In genomic region chr16:50778284-50779163, GRCh38 we compare ENCODE assay signal across 22 cellular contexts. TPM values are rescaled to one million over a fixed set of nuclear protein-coding genes. Genes with fewer than 3 reads are reported as not detected.
DNase-seq lines count a peak whose midpoint lies in the region; ATAC-seq and TF ChIP-seq lines count a peak whose summit lies in the region.
"Had no signal": no experiment of that assay in that cellular context is flagged by ENCODE, and none has a peak within 500 bp of the region (broad histone marks: within the 10 kb centered on the region; RNA-seq: fewer than 3 reads in every experiment).

No MANE protein-coding gene starts in this region.

- peaks cover 44% of the 10 kb centered on the region for H3K36me3 Mint-ChIP-seq in activated naive CD8-positive, alpha-beta T cell treated with anti-CD3 and anti-CD28 coated beads, Interleukin-2, amount 50 U/mL, for 24 hours (ENCODE audit: low read depth)
- H3K36me3 Mint-ChIP-seq in progenitor cell of endocrine pancreas (ENCODE audit: insufficient read depth), result peaks cover 17% of the 10 kb centered on the region

- H3K4me3 Mint-ChIP-seq in activated naive CD8-positive, alpha-beta T cell treated with anti-CD3 and anti-CD28 coated beads, Interleukin-2, amount 50 U/mL, for 24 hours, result no peak overlapping the region
- H3K4me3 Mint-ChIP-seq in progenitor cell of endocrine pancreas (ENCODE audit: low read depth), result no peak overlapping the region
- H3K4me3 Mint-ChIP-seq: GM23338 had no signal

- H3K27ac Mint-ChIP-seq in activated naive CD8-positive, alpha-beta T cell treated with anti-CD3 and anti-CD28 coated beads, Interleukin-2, amount 50 U/mL, for 24 hours, result peak overlapping the region; percentile 13
- H3K27ac Mint-ChIP-seq in progenitor cell of endocrine pancreas, result peak overlapping the region; percentile 47
- H3K27ac Mint-ChIP-seq: GM23338 had no signal

- peaks cover 49% of the 10 kb centered on the region for H3K4me1 Mint-ChIP-seq in activated naive CD8-positive, alpha-beta T cell treated with anti-CD3 and anti-CD28 coated beads, Interleukin-2, amount 50 U/mL, for 24 hours
- H3K4me1 Mint-ChIP-seq in progenitor cell of endocrine pancreas (ENCODE audit: low read depth), result peaks cover 12% of the 10 kb centered on the region
- H3K4me1 Mint-ChIP-seq: GM23338 had no signal

- TF ChIP-seq CTCF in progenitor cell of endocrine pancreas (IDR thresholded peaks at IDR 0.05; ENCODE audit: unreplicated experiment), result no peak
- TF ChIP-seq CTCF in upper lobe of left lung (IDR thresholded peaks at IDR 0.05), result no peak

- H3K36me3 ChIP-seq in upper lobe of left lung, result peaks cover 0 to 61% (median 19%) of the 10 kb centered on the region in 4 donors
- H3K36me3 ChIP-seq: breast epithelium had no signal

- in situ Hi-C loops in G401 (cut with HindIII; ENCODE audit: low sequenced_read_pairs), result no loop called here

- TF ChIP-seq POLR2A in upper lobe of left lung (IDR thresholded peaks at IDR 0.05), result no peak

- no peak for DNase-seq in activated CD4-positive, CD25-positive, alpha-beta regulatory T cell (lab: John Stamatoyannopoulos, UW)
- DNase-seq in activated naive CD8-positive, alpha-beta T cell treated with anti-CD3 and anti-CD28 coated beads, Interleukin-2, amount 50 U/mL, for 24 hours, result no peak
- DNase-seq in progenitor cell of endocrine pancreas (ENCODE audit: low spot score, unreplicated experiment), result no peak
- no peak for DNase-seq in G401 (ENCODE audit: low spot score)
- DNase-seq in upper lobe of left lung, result no peak
- DNase-seq: 8988T; activated naive CD4-positive, alpha-beta T cell; DMS79 treated with DMSO at 0.1 percent for 48 hours; NCI-H1417 treated with DMSO at 0.1 percent for 48 hours; NCI-H2171 treated with DMSO at 0.1 percent for 48 hours; NCI-H748 treated with DMSO at 0.1 percent for 48 hours; PC-9; stimulated activated CD4-positive, alpha-beta T cell treated with anti-CD3 and anti-CD28 coated beads, Interleukin-4, amount 100 ng/mL, for 4 hours; transverse colon had no signal

- H3K9me3 Mint-ChIP-seq in activated naive CD8-positive, alpha-beta T cell treated with anti-CD3 and anti-CD28 coated beads, Interleukin-2, amount 50 U/mL, for 24 hours, result no peaks in the 10 kb centered on the region
- no peaks in the 10 kb centered on the region for H3K9me3 Mint-ChIP-seq in progenitor cell of endocrine pancreas (ENCODE audit: low read depth)
- H3K9me3 Mint-ChIP-seq: GM23338 had no signal

- no peaks in the 10 kb centered on the region for H3K9me3 ChIP-seq in upper lobe of left lung
- H3K9me3 ChIP-seq: BLaER1 treated with 17β-estradiol and CSF1 and Interleukin-3, amounts not matched to agents 10 nM and 100 nM; breast epithelium; transverse colon had no signal

- peaks cover 0 to 3% (median 0%) of the 10 kb centered on the region in 4 donors for H3K4me1 ChIP-seq in upper lobe of left lung
- H3K4me1 ChIP-seq: BLaER1 treated with 17β-estradiol and CSF1 and Interleukin-3, amounts not matched to agents 10 nM and 100 nM; breast epithelium had no signal

- no peak overlapping the region for H3K4me3 ChIP-seq in upper lobe of left lung
- H3K4me3 ChIP-seq: BLaER1 treated with 17β-estradiol and CSF1 and Interleukin-3, amounts not matched to agents 10 nM and 100 nM; breast epithelium; GM23338; hepatocyte; PC-9; SK-N-MC; transverse colon had no signal

- no peaks in the 10 kb centered on the region for H3K27me3 Mint-ChIP-seq in activated naive CD8-positive, alpha-beta T cell treated with anti-CD3 and anti-CD28 coated beads, Interleukin-2, amount 50 U/mL, for 24 hours
- H3K27me3 Mint-ChIP-seq in progenitor cell of endocrine pancreas, result no peaks in the 10 kb centered on the region

- peak; percentile 72 to 77 for ATAC-seq in activated CD4-positive, CD25-positive, alpha-beta regulatory T cell treated with anti-CD3 and anti-CD28 coated beads, Interleukin-2, amount 50 U/mL, for 24 hours
- ATAC-seq in GM21786 (IDR thresholded peaks at IDR 0.05; ENCODE audit: unreplicated experiment), result peak; percentile 52
- peak; percentile 84 for ATAC-seq in activated naive CD8-positive, alpha-beta T cell treated with anti-CD3 and anti-CD28 coated beads, Interleukin-2, amount 50 U/mL, for 24 hours
- no peak for ATAC-seq in upper lobe of left lung (ENCODE audit: low FRiP score in 2 of 2)
- ATAC-seq in HG03442 (IDR thresholded peaks at IDR 0.05; ENCODE audit: unreplicated experiment), result no peak
- ATAC-seq: GM23338 had no signal

- no peak overlapping the region for H3K27ac ChIP-seq in upper lobe of left lung
- H3K27ac ChIP-seq: BLaER1 treated with 17β-estradiol and CSF1 and Interleukin-3, amounts not matched to agents 10 nM and 100 nM; breast epithelium; hepatocyte; PC-9; SK-N-MC; transverse colon had no signal

- H3K27me3 ChIP-seq in upper lobe of left lung, result no peaks in the 10 kb centered on the region
- H3K27me3 ChIP-seq: BLaER1 treated with 17β-estradiol and CSF1 and Interleukin-3, amounts not matched to agents 10 nM and 100 nM; breast epithelium; hepatocyte; transverse colon had no signal

- TF ChIP-seq EP300 in upper lobe of left lung (IDR thresholded peaks at IDR 0.05), result no peak

- WGBS in upper lobe of left lung, 2 donors, result 26 to 50% methylated on average over 1 of the region's 1 CpG

RNA-seq across cellular contexts. Expression of gene CYLD, which starts 36.6 kb away (rescaled TPM):
- total RNA-seq in progenitor cell of endocrine pancreas (18.7 and 21.9 TPM in 2 replicates), upper lobe of left lung (10 to 100 TPM; 25.5 to 72.1 (median 46.1) TPM)
- 4.5 and 6.0 TPM in 2 replicates for total RNA-seq in G401 (2014; rRNA removed; shearing (Covaris generic))

Comparison
In these comparisons a context has a peak if more than half of its experiments do, and no peak if none do; other contexts are left out.
1. ATAC-seq: peak in activated CD4-positive, CD25-positive, alpha-beta regulatory T cell treated with anti-CD3 and anti-CD28 coated beads, Interleukin-2, amount 50 U/mL, for 24 hours (2 of 2), GM21786 (single experiment) and activated naive CD8-positive, alpha-beta T cell treated with anti-CD3 and anti-CD28 coated beads, Interleukin-2, amount 50 U/mL, for 24 hours (single experiment); none in upper lobe of left lung (0 of 2) and HG03442 (single experiment).